ENCODE assay signal across 15 cellular contexts in the genomic region with DNA sequence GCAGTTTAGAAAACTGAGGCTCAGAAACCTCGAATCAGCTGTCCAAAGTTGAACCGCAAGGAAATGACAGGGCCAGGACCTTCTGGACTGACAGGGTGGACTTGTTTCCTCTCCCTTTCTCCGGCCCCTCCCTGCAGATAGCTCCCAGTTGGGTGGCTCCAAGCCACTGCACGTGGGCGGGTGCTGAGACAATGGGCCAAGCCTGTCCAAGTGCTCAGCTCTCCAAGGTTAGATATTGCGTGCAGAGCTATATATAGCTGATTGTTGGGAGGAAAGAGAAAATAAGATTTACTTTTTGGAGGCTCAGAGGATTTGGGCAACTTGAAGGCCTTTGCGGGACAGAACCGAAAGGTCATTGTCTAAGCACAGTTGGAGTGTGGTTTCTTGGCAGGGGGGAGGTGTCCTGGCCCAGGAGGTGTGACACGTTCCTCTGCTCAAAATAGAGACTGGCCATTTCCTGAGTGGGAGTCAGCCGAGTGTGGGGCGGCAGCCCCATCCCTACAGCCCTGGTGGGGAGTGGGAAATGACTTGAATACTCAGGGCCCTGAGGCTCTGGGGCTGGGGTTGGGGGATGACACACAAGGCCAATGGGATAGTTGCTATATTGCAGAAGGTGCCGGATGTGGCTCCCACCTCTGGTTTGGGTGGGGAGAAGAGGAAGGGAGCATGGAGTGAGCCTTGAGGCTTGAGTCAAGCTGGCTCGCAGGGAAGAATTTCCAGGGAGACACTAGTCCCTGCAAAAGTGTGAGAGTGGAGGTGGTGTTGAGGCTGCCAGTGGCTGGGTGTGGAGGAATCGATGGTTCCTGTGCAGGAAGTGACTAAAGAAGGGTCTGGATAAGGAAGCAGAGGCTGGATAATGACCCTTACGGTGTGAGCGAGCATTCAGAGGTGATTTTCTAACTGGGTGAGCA. TPM values are rescaled to one million over a fixed set of nuclear protein-coding genes. Genes with fewer than 3 reads are reported as not detected.
A peak's percentile ranks its signal among the peaks of the same experiment; 100 is the strongest.
DNase-seq lines count a peak whose midpoint lies in the region; ATAC-seq and TF ChIP-seq lines count a peak whose summit lies in the region.
"Had no signal": no experiment of that assay in that cellular context is flagged by ENCODE, and none has a peak within 500 bp of the region (broad histone marks: within the 10 kb centered on the region; RNA-seq: fewer than 3 reads in every experiment).

No MANE protein-coding gene starts in this region.

- H3K4me1 ChIP-seq in GM23338 (ENCODE audit: insufficient read depth) (peaks cover 3% of the 10 kb centered on the region; the same call in 1 of the 2 replicates), left lung (peaks cover 9 to 18% of the 10 kb centered on the region in 2 donors), skeletal muscle satellite cell (ENCODE audit: control insufficient read depth, insufficient read depth, low read length) (peaks cover 11% of the 10 kb centered on the region)

- no peaks in the 10 kb centered on the region for H3K79me2 ChIP-seq in GM23338 (replicated peaks; ENCODE audit: insufficient read depth)

- TF ChIP-seq CTCF in GM23338 (conservative IDR thresholded peaks at IDR 0.05; ENCODE audit: low read depth in 2 of 2) (no peak), coronary artery (IDR thresholded peaks at IDR 0.05) (no peak), left lung (IDR thresholded peaks at IDR 0.05) (no peak)

- H3K36me3 ChIP-seq in GM23338 (ENCODE audit: insufficient read depth) (no peaks in the 10 kb centered on the region), left lung (no peaks in the 10 kb centered on the region), skeletal muscle satellite cell (ENCODE audit: insufficient read depth, low read length) (no peaks in the 10 kb centered on the region)

- H3K4me1 Mint-ChIP-seq in GM23338, result no peaks in the 10 kb centered on the region; the same call in 2 of the 3 replicates
- H3K4me1 Mint-ChIP-seq: activated CD4-positive, alpha-beta memory T cell treated with anti-CD3 and anti-CD28 coated beads, Interleukin-2, amount 10 ng/mL, durations not matched to agents 7 days and 5 days; CD4-positive, alpha-beta memory T cell had no signal

- H3K4me2 ChIP-seq in GM23338 (no peak overlapping the region), skeletal muscle satellite cell (ENCODE audit: low read length) (peak overlapping the region; percentile 47)

- ATAC-seq in GM23338 (no peak), left lung (peak; percentile 92), GM19463 (IDR thresholded peaks at IDR 0.05; ENCODE audit: unreplicated experiment) (no peak), HG03342 (IDR thresholded peaks at IDR 0.05; ENCODE audit: unreplicated experiment) (no peak)

- H3K27me3 Mint-ChIP-seq in GM23338 (ENCODE audit: insufficient read depth, low read depth, poor library complexity), result peaks cover 3% of the 10 kb centered on the region

- no peak overlapping the region for H3K4me3 Mint-ChIP-seq in GM23338
- H3K4me3 Mint-ChIP-seq: activated CD4-positive, alpha-beta memory T cell treated with anti-CD3 and anti-CD28 coated beads, Interleukin-2, amount 10 ng/mL, durations not matched to agents 7 days and 5 days; CD4-positive, alpha-beta memory T cell; stimulated activated naive CD8-positive, alpha-beta T cell treated with anti-CD3 and anti-CD28 coated beads, Interleukin-15, Interleukin-2, amounts not matched to agents 100 ng/mL and 50 ng/mL, for 24 hours had no signal

- H3K4me3 ChIP-seq in GM23338, result no peak overlapping the region
- H3K4me3 ChIP-seq in coronary artery, result peak overlapping the region; percentile 30
- H3K4me3 ChIP-seq in left lung, result no peak overlapping the region
- H3K4me3 ChIP-seq in skeletal muscle satellite cell (ENCODE audit: low read length), result no peak overlapping the region

- H3K9me3 ChIP-seq in left lung (no peaks in the 10 kb centered on the region), skeletal muscle satellite cell (replicated peaks; ENCODE audit: low read length) (no peaks in the 10 kb centered on the region)

- no peak overlapping the region for H3K9ac ChIP-seq in skeletal muscle satellite cell (ENCODE audit: low read depth, low read length)

- H3F3A ChIP-seq in GM23338 (replicated peaks; ENCODE audit: low read depth), result no peaks in the 10 kb centered on the region

- no peaks in the 10 kb centered on the region for H4K20me1 ChIP-seq in GM23338 (replicated peaks; ENCODE audit: insufficient read depth)

- no peak for DNase-seq in GM23338 (ENCODE audit: low spot score)
- DNase-seq in coronary artery (ENCODE audit: low spot score), result no peak
- DNase-seq in left lung, result peak; percentile 70 to 80
- DNase-seq in NOMO-1 (lab: John Stamatoyannopoulos, UW; ENCODE audit: unreplicated experiment in 2 of 2), result no peak
- no peak for DNase-seq in NCI-H526 treated with DMSO at 0.1 percent for 48 hours (lab: John Stamatoyannopoulos, UW)
- DNase-seq: activated CD4-positive, alpha-beta memory T cell treated with anti-CD3 and anti-CD28 coated beads, Interleukin-2, amount 10 ng/mL, durations not matched to agents 7 days and 5 days; amygdala; CD4-positive, alpha-beta memory T cell; hypothalamus; NCI-H1694 treated with DMSO at 0.1 percent for 48 hours; SHP77 treated with DMSO at 0.1 percent for 48 hours had no signal

- intact Hi-C loops in left lung (cut with DNase I), result no loop called here

- H3K27me3 ChIP-seq in GM23338 (ENCODE audit: insufficient read depth), result no peaks in the 10 kb centered on the region
- no peaks in the 10 kb centered on the region for H3K27me3 ChIP-seq in left lung
- H3K27me3 ChIP-seq in skeletal muscle satellite cell (ENCODE audit: control insufficient read depth, insufficient read depth, low read length), result no peaks in the 10 kb centered on the region

- H3K27ac ChIP-seq in GM23338 (ENCODE audit: low read depth) (no peak overlapping the region), coronary artery (peak overlapping the region in 1 of 2 donors; percentile 73), left lung (peak overlapping the region; percentile 46 to 60)

- no peaks in the 10 kb centered on the region; the same call in 2 of the 3 replicates for H3K9me3 Mint-ChIP-seq in GM23338
- H3K9me3 Mint-ChIP-seq: activated CD4-positive, alpha-beta memory T cell treated with anti-CD3 and anti-CD28 coated beads, Interleukin-2, amount 10 ng/mL, durations not matched to agents 7 days and 5 days; CD4-positive, alpha-beta memory T cell; stimulated activated naive CD8-positive, alpha-beta T cell treated with anti-CD3 and anti-CD28 coated beads, Interleukin-15, Interleukin-2, amounts not matched to agents 100 ng/mL and 50 ng/mL, for 24 hours had no signal

- no peak overlapping the region for H3K27ac Mint-ChIP-seq in GM23338
- H3K27ac Mint-ChIP-seq: activated CD4-positive, alpha-beta memory T cell treated with anti-CD3 and anti-CD28 coated beads, Interleukin-2, amount 10 ng/mL, durations not matched to agents 7 days and 5 days; CD4-positive, alpha-beta memory T cell; stimulated activated naive CD8-positive, alpha-beta T cell treated with anti-CD3 and anti-CD28 coated beads, Interleukin-15, Interleukin-2, amounts not matched to agents 100 ng/mL and 50 ng/mL, for 24 hours had no signal

- 0 out of 2 replicates have a peak overlapping the region, but pooled peaks have one; percentile 38 for H2AFZ ChIP-seq in GM23338

- H3K36me3 Mint-ChIP-seq in GM23338 (ENCODE audit: low read depth), result no peaks in the 10 kb centered on the region
- H3K36me3 Mint-ChIP-seq: CD4-positive, alpha-beta memory T cell had no signal

- no peaks in the 10 kb centered on the region for H3K9me2 ChIP-seq in GM23338 (ENCODE audit: insufficient read depth)

TF ChIP-seq in GM23338, 12 proteins besides CTCF, POLR2A, EP300 and RAD21 (continues in another document):
- TF ChIP-seq ETS1 (IDR thresholded peaks at IDR 0.05) (no peak), POLR2AphosphoS5 (IDR thresholded peaks at IDR 0.05; ENCODE audit: low read depth) (no peak), STAT1 (IDR thresholded peaks at IDR 0.05; ENCODE audit: unreplicated experiment) (no peak), NANOG (IDR thresholded peaks at IDR 0.05; ENCODE audit: borderline replicate concordance) (no peak)

RNA-seq across cellular contexts. Expression of gene SMAD5, which starts 44.4 kb away (rescaled TPM):
- total RNA-seq in GM23338 (2014; rRNA removed; shearing (Covaris generic)), result 52.5 and 56.6 TPM in 2 replicates
- polyA plus RNA-seq in GM23338 (2016; fragmentation: Nextera tagmentation; extraction: Ambion mirVana), result 31.2 and 37.5 TPM in 2 replicates
- total RNA-seq in left lung, result 10 to 100 TPM; 54.7 to 55.5 TPM
- 44.1 and 49.1 TPM in 2 replicates for total RNA-seq in skeletal muscle satellite cell (2012; rRNA removed)

RNA-seq across cellular contexts. Expression of gene TGFBI, which starts 59.4 kb away (rescaled TPM):
- total RNA-seq in GM23338 (2014; rRNA removed; shearing (Covaris generic)), result 8.2 and 8.9 TPM in 2 replicates
- polyA plus RNA-seq in GM23338 (2016; fragmentation: Nextera tagmentation; extraction: Ambion mirVana), result 8.0 and 9.4 TPM in 2 replicates
- total RNA-seq in left lung, result 100 to 1,000 TPM; 151 to 222 TPM
- 1,248 and 1,783 TPM in 2 replicates for total RNA-seq in skeletal muscle satellite cell (2012; rRNA removed)
- total RNA-seq: activated CD4-positive, alpha-beta memory T cell treated with anti-CD3 and anti-CD28 coated beads, Interleukin-2, amount 10 ng/mL, durations not matched to agents 7 days and 5 days had no signal

Comparison
In these comparisons a context has a peak if more than half of its experiments do, and no peak if none do; other contexts are left out.
1. DNase-seq: peak in left lung (2 of 2); none in GM23338 (single experiment), coronary artery (single experiment), NOMO-1 (0 of 2) and NCI-H526 treated with DMSO at 0.1 percent for 48 hours (single experiment).
2. RNA of gene TGFBI, which starts 59.4 kb away (total RNA-seq): 151 to 222 TPM in left lung; 8.2 to 8.9 TPM in GM23338; every median in the first group is over 10 times any median in the second.